ENCODE assay signal across 9 cellular contexts in genomic region chr20:20075032-20075431, GRCh38. TPM values are rescaled to one million over a fixed set of nuclear protein-coding genes. Genes with fewer than 3 reads are reported as not detected.
"Had no signal": no experiment of that assay in that cellular context is flagged by ENCODE, and none has a peak within 500 bp of the region (broad histone marks: within the 10 kb centered on the region; RNA-seq: fewer than 3 reads in every experiment).

No MANE protein-coding gene starts in this region.

- ATAC-seq: HCT116, HepG2 had no signal

- H3K4me3 Mint-ChIP-seq: HFFc6, IgD-negative memory B cell had no signal

- H3K9me3 ChIP-seq: HAP-1 had no signal

- H3K9ac ChIP-seq: GM23248 had no signal

- H3K27ac Mint-ChIP-seq: HFFc6, IgD-negative memory B cell had no signal

- H3K4me1 ChIP-seq: HAP-1 had no signal

- H3K36me3 Mint-ChIP-seq: IgD-negative memory B cell had no signal

- DNase-seq: GM23248, GOT3, H7, HFFc6 had no signal

- H3K27ac ChIP-seq: GM23248, HL-60 had no signal

- H3K36me3 ChIP-seq: HAP-1 had no signal

- H3K9me3 Mint-ChIP-seq: HFFc6, IgD-negative memory B cell had no signal

- H3K4me3 ChIP-seq: GM23248, HAP-1 had no signal

RNA-seq across cellular contexts. Expression of gene CFAP61, which starts 22.7 kb away (rescaled TPM):
- total RNA-seq: GM23248 had no signal
- polyA plus RNA-seq: GM23248, HepG2, IgD-negative memory B cell had no signal
